20 cellular contexts compared by ENCODE assay signal in genomic region chr11:47123094-47123493, GRCh38.
"Had no signal": no experiment of that assay in that cellular context is flagged by ENCODE, and none has a peak within 500 bp of the region (broad histone marks: within the 10 kb centered on the region; RNA-seq: fewer than 3 reads in every experiment).

No MANE protein-coding gene starts in this region.

- DNase-seq: Karpas-422, KBM-7, MG63, NCI-H1092, NCI-H1105 treated with DMSO at 0.1 percent for 48 hours, NCI-H1417 treated with DMSO at 0.1 percent for 48 hours, NCI-H187, NCI-H2029, NCI-H2081 treated with DMSO at 0.1 percent for 48 hours, NCI-H2171, NCI-H226, NCI-H446, NCI-H510A, NCI-H524 treated with DMSO at 0.1 percent for 48 hours, NCI-H69, NCI-H774, PC-3, SHP77 had no signal

- H3K9me3 ChIP-seq: MG63 had no signal

- H3K27me3 ChIP-seq: MG63 had no signal

- H3K4me3 ChIP-seq: MG63 had no signal

- H3K36me3 ChIP-seq: MG63 had no signal

- H3K27ac ChIP-seq: RWPE1 had no signal

- ATAC-seq: Panc1, PC-3 had no signal
